In the genomic region with DNA sequence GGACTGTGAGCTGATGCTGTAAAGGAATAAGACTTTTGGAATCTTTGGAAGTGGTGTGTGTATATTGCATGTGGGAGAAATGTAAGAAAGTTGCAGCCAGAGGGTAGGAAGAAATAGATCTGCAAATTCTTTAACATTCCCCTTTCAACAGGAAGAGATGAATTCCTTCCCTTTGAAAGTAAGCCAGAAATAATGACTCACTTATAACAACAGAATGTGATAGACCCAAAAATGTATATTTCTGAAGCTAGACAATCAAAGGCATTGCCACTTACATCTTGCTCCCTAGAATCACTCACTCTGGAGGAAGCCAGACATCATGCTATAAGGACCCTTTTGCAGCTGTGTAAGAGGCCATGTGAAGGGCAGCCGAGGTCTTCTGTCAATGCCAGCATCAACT, we compare ENCODE assay signal across 15 cellular contexts. TPM values are rescaled to one million over a fixed set of nuclear protein-coding genes. Genes with fewer than 3 reads are reported as not detected.
A peak's percentile ranks its signal among the peaks of the same experiment; 100 is the strongest.
DNase-seq lines count a peak whose midpoint lies in the region; ATAC-seq and TF ChIP-seq lines count a peak whose summit lies in the region.
"Had no signal": no experiment of that assay in that cellular context is flagged by ENCODE, and none has a peak within 500 bp of the region (broad histone marks: within the 10 kb centered on the region; RNA-seq: fewer than 3 reads in every experiment).

No MANE protein-coding gene starts in this region.

- H3K27me3 Mint-ChIP-seq in activated CD8-positive, alpha-beta T cell treated with anti-CD3 and anti-CD28 coated beads for 36 hours, result no peaks in the 10 kb centered on the region

- no peaks in the 10 kb centered on the region for H3K9me3 ChIP-seq in IMR-90 (ENCODE audit: control insufficient read depth, insufficient read depth, low read length)
- H3K9me3 ChIP-seq: HAP-1 had no signal

- TF ChIP-seq CTCF in IMR-90 (conservative IDR thresholded peaks at IDR 0.05; ENCODE audit: low read depth, low read length), result no peak
- no peak for TF ChIP-seq CTCF in astrocyte of the spinal cord (IDR thresholded peaks at IDR 0.05; ENCODE audit: low read depth, low read length)
- TF ChIP-seq CTCF in foreskin keratinocyte (conservative IDR thresholded peaks at IDR 0.05), result no peak
- no peak for TF ChIP-seq CTCF in activated CD8-positive, alpha-beta T cell treated with anti-CD3 and anti-CD28 coated beads for 36 hours (IDR thresholded peaks at IDR 0.05)

- no peak overlapping the region for H4K91ac ChIP-seq in IMR-90 (ENCODE audit: insufficient read depth, low read depth, low read length)

- H2BK15ac ChIP-seq in IMR-90 (ENCODE audit: low read depth, low read length), result no peak overlapping the region

- no peak overlapping the region for H3K4ac ChIP-seq in IMR-90 (ENCODE audit: low read depth, low read length)

- H2AK9ac ChIP-seq in IMR-90 (replicated peaks; ENCODE audit: low read depth, low read length, poor library complexity), result no peak overlapping the region

- H3K9me3 Mint-ChIP-seq in activated CD8-positive, alpha-beta T cell treated with anti-CD3 and anti-CD28 coated beads for 36 hours, result no peaks in the 10 kb centered on the region

- no peaks in the 10 kb centered on the region for H3K79me1 ChIP-seq in IMR-90 (ENCODE audit: low read depth in 1 of 2, low read length in 2 of 2)

- H3K9ac ChIP-seq in IMR-90 (ENCODE audit: low read depth, low read length), result no peak overlapping the region

- H3K36me3 ChIP-seq in IMR-90 (ENCODE audit: control insufficient read depth, insufficient read depth, low read length), result no peaks in the 10 kb centered on the region
- H3K36me3 ChIP-seq: HAP-1 had no signal

- H3K56ac ChIP-seq in IMR-90 (ENCODE audit: extremely low read depth, insufficient read depth, low read length), result no peak overlapping the region

- no peak overlapping the region for H3K4me2 ChIP-seq in IMR-90 (ENCODE audit: low read depth, low read length)

- H3K4me3 ChIP-seq in IMR-90 (ENCODE audit: insufficient read depth, low read depth, low read length) (no peak overlapping the region), astrocyte of the spinal cord (ENCODE audit: low read depth, low read length) (no peak overlapping the region)
- H3K4me3 ChIP-seq: HAP-1 had no signal

- no peak overlapping the region for H3K18ac ChIP-seq in IMR-90 (ENCODE audit: low read depth, low read length)

- no peak for TF ChIP-seq POLR2A in IMR-90 (IDR thresholded peaks at IDR 0.05; ENCODE audit: low read depth, low read length)

- TF ChIP-seq RAD21 in IMR-90 (IDR thresholded peaks at IDR 0.05; ENCODE audit: low read length), result no peak

- no peak overlapping the region for H2BK5ac ChIP-seq in IMR-90 (ENCODE audit: low read depth, low read length, poor library complexity, severe bottlenecking)

- DNase-seq in A172 (ENCODE audit: low spot score), result peak; percentile 8
- peak; percentile 18 for DNase-seq in IMR-90
- DNase-seq in astrocyte of the spinal cord (ENCODE audit: low read depth, low spot score), result peak; percentile 53
- DNase-seq in foreskin keratinocyte, result peak in 1 of 2 donors; percentile 37
- no peak for DNase-seq in DMS53 treated with DMSO at 0.1 percent for 48 hours (lab: John Stamatoyannopoulos, UW; ENCODE audit: unreplicated experiment)
- no peak for DNase-seq in activated CD8-positive, alpha-beta T cell treated with anti-CD3 and anti-CD28 coated beads for 36 hours
- DNase-seq in NCI-H1694 treated with DMSO at 0.1 percent for 48 hours (lab: John Stamatoyannopoulos, UW), result no peak
- DNase-seq: 8988T, NCI-H1436 treated with DMSO at 0.1 percent for 48 hours, NCI-H345, NCI-H69 had no signal

- H2AFZ ChIP-seq in IMR-90 (replicated peaks; ENCODE audit: low read length, poor library complexity), result no peak overlapping the region

- H2BK20ac ChIP-seq in IMR-90 (ENCODE audit: low read depth, low read length), result no peak overlapping the region

- H3K27ac ChIP-seq in IMR-90 (ENCODE audit: insufficient read depth, low read length), result no peak overlapping the region
- no peak overlapping the region for H3K27ac ChIP-seq in foreskin keratinocyte
- H3K27ac ChIP-seq: C4-2B had no signal

- POLR2A ChIA-PET in IMR-90 (lab: Charles Lee; ENCODE audit: unreplicated experiment), result no interaction called here
- POLR2A ChIA-PET in activated CD8-positive, alpha-beta T cell treated with anti-CD3 and anti-CD28 coated beads for 36 hours (lab: Charles Lee), result no interaction called here

- H4K8ac ChIP-seq in IMR-90 (ENCODE audit: low read depth in 2 of 2, low read length in 2 of 2), result no peak overlapping the region

- in situ Hi-C loops in IMR-90 (cut with MboI; ENCODE audit: low sequenced_read_pairs), result no loop called here
- in situ Hi-C loops in astrocyte of the spinal cord (cut with HindIII; ENCODE audit: low sequenced_read_pairs), result no loop called here

- no peak overlapping the region for H3K27ac Mint-ChIP-seq in activated CD8-positive, alpha-beta T cell treated with anti-CD3 and anti-CD28 coated beads for 36 hours

- intact Hi-C loops in IMR-90 (cut with micrococcal nuclease), result no loop called here
- intact Hi-C loops in activated CD8-positive, alpha-beta T cell treated with anti-CD3 and anti-CD28 coated beads for 36 hours (cut with micrococcal nuclease), result no loop called here

- H3K14ac ChIP-seq in IMR-90 (replicated peaks; ENCODE audit: low read depth, low read length), result no peak overlapping the region

- H3K9me1 ChIP-seq in IMR-90 (ENCODE audit: insufficient read depth, low read length), result no peaks in the 10 kb centered on the region

- H4K5ac ChIP-seq in IMR-90 (ENCODE audit: low read depth, low read length), result no peak overlapping the region

- no peak overlapping the region for H3K4me3 Mint-ChIP-seq in activated CD8-positive, alpha-beta T cell treated with anti-CD3 and anti-CD28 coated beads for 36 hours

- ATAC-seq in IMR-90 (ENCODE audit: low read depth) (no peak), foreskin keratinocyte (peak; percentile 27), HG03354 (IDR thresholded peaks at IDR 0.05; ENCODE audit: poor library complexity, severe bottlenecking, unreplicated experiment) (no peak)
- ATAC-seq in activated CD8-positive, alpha-beta T cell treated with anti-CD3 and anti-CD28 coated beads for 36 hours, result no peak
- ATAC-seq: Panc1 had no signal

- H2BK120ac ChIP-seq in IMR-90 (ENCODE audit: low read depth, low read length), result no peak overlapping the region

- no CpG with 5 or more reads among the region's 1 CpG for WGBS in IMR-90 (ENCODE audit: extremely low coverage in 2 of 2, insufficient read length in 1 of 2), 2 experiments

- H3K4me1 ChIP-seq in IMR-90 (ENCODE audit: control insufficient read depth, insufficient read depth, low read length) (no peaks in the 10 kb centered on the region), foreskin keratinocyte (peaks cover 8% of the 10 kb centered on the region)
- H3K4me1 ChIP-seq: HAP-1 had no signal

- H4K20me1 ChIP-seq in IMR-90 (ENCODE audit: insufficient read depth, low read length), result no peaks in the 10 kb centered on the region

- dilution Hi-C loops in IMR-90 (cut with HindIII; ENCODE audit: low sequenced_read_pairs, unreplicated experiment), result no loop called here

- peaks cover 3% of the 10 kb centered on the region for H3K27me3 ChIP-seq in IMR-90 (ENCODE audit: control insufficient read depth, insufficient read depth, low read length)
- H3K27me3 ChIP-seq in foreskin keratinocyte, result no peaks in the 10 kb centered on the region

- no peak overlapping the region for H2AK5ac ChIP-seq in IMR-90 (ENCODE audit: low read depth, low read length)

- no peaks in the 10 kb centered on the region for H3K4me1 Mint-ChIP-seq in activated CD8-positive, alpha-beta T cell treated with anti-CD3 and anti-CD28 coated beads for 36 hours (ENCODE audit: low read depth)

- CTCF ChIA-PET in IMR-90 (lab: Yijun Ruan, JAX), result interaction anchor here (0.6 kb wide), 1 partner anchor 326 kb away, joined by 3 read pairs; no protein-coding TSS in a partner anchor
- CTCF ChIA-PET in activated CD8-positive, alpha-beta T cell treated with anti-CD3 and anti-CD28 coated beads for 36 hours (lab: Charles Lee), result no interaction called here

- H3K23ac ChIP-seq in IMR-90 (ENCODE audit: low read depth, low read length), result no peak overlapping the region

- BruUV-seq in IMR-90 (replicated peaks; lab: Mats Ljungman, UMichigan), result no TSS peak

- no peaks in the 10 kb centered on the region for H3K36me3 Mint-ChIP-seq in activated CD8-positive, alpha-beta T cell treated with anti-CD3 and anti-CD28 coated beads for 36 hours (ENCODE audit: low read depth)

TF ChIP-seq in IMR-90, 13 proteins besides CTCF, POLR2A, EP300 and RAD21 (continues in another document):
- TF ChIP-seq BHLHE40 (IDR thresholded peaks at IDR 0.05; ENCODE audit: low read depth, low read length) (no peak), CHD1 (IDR thresholded peaks at IDR 0.05; ENCODE audit: low read depth, low read length) (no peak), FOS (IDR thresholded peaks at IDR 0.05; ENCODE audit: low read depth, low read length) (no peak), MAFK (IDR thresholded peaks at IDR 0.05; ENCODE audit: low read depth, low read length) (no peak), MXI1 (IDR thresholded peaks at IDR 0.05; ENCODE audit: borderline replicate concordance, low read depth, low read length) (no peak)
- TF ChIP-seq, protein P1, sequence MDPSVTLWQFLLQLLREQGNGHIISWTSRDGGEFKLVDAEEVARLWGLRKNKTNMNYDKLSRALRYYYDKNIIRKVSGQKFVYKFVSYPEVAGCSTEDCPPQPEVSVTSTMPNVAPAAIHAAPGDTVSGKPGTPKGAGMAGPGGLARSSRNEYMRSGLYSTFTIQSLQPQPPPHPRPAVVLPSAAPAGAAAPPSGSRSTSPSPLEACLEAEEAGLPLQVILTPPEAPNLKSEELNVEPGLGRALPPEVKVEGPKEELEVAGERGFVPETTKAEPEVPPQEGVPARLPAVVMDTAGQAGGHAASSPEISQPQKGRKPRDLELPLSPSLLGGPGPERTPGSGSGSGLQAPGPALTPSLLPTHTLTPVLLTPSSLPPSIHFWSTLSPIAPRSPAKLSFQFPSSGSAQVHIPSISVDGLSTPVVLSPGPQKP (IDR thresholded peaks at IDR 0.05; ENCODE audit: borderline replicate concordance, low read depth, low read length), result no peak
- TF ChIP-seq, protein P2, sequence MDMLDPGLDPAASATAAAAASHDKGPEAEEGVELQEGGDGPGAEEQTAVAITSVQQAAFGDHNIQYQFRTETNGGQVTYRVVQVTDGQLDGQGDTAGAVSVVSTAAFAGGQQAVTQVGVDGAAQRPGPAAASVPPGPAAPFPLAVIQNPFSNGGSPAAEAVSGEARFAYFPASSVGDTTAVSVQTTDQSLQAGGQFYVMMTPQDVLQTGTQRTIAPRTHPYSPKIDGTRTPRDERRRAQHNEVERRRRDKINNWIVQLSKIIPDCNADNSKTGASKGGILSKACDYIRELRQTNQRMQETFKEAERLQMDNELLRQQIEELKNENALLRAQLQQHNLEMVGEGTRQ (IDR thresholded peaks at IDR 0.05; ENCODE audit: low read depth, low read length), result no peak

RNA-seq across cellular contexts. Expression of a gene that starts 9.8 kb away (rescaled TPM):
- total RNA-seq in A172 (2014; rRNA removed; shearing (Covaris generic)), result not detected in 2 replicates
- not detected in 2 replicates for total RNA-seq in IMR-90 (2012; rRNA removed)
- under 0.01 TPM in 1 of 2 replicates, not detected in the other for polyA plus RNA-seq in IMR-90 (2012; rRNA removed)
- polyA plus RNA-seq in IMR-90 (2012; cell fraction: cytosol; rRNA removed), result not detected in 2 replicates
- polyA plus RNA-seq in IMR-90 (2012; cell fraction: nucleus; rRNA removed; ENCODE audit: low replicate concordance), result not detected in 2 replicates
- 0.28 and 0.48 TPM in 2 replicates for total RNA-seq in foreskin keratinocyte
- polyA plus RNA-seq in foreskin keratinocyte, result 0.14 and 0.20 TPM in 2 replicates
- total RNA-seq in activated CD8-positive, alpha-beta T cell treated with anti-CD3 and anti-CD28 coated beads for 36 hours, result under 1 TPM; 0.07 to 0.11 TPM

Comparison
In these comparisons a context has a peak if more than half of its experiments do, and no peak if none do; other contexts are left out.
1. DNase-seq: peak in A172 (single experiment), IMR-90 (single experiment) and astrocyte of the spinal cord (single experiment); none in DMS53 treated with DMSO at 0.1 percent for 48 hours (single experiment), activated CD8-positive, alpha-beta T cell treated with anti-CD3 and anti-CD28 coated beads for 36 hours (single experiment) and NCI-H1694 treated with DMSO at 0.1 percent for 48 hours (single experiment).